ENCODE assay signal across 8 cellular contexts in the genomic region with DNA sequence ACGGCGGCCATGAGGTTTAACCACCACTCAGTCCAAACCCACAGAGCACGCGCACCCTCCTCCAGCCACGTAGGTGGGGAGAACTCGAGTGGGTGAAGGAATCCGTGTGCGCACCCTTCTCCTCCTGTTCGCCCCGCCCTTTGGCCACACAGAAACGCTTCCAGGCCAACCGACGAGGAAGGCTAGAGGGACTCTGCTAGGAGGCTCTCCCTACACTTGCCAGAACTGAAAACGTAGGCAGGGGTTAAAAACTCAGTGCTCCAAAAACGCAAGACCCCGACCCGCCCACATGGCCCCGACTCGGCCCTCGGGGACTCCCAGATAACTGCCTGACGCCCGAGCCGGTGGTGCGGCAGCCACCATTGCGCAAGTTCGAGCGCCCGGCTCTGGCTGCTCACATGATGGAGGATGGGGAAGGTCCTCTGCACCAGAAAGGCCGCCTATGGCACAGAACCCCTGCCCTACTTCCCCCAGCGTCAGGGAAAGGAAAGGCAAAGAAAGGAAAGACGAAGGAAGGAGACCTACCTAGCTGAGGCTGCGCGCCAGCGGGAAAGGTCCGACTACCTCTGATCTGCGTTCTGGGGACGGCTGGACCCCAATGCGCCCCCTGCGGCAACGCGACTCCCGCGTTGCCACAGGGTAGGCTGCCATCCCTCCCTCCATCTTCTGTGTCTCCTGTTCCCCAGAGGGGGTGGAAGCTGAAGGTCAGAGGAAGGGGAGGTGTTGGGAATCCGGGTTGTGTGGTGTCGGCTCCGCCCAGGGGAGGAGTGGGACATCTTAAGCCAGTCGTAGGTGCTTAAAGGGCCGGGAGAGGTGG.
DNase-seq lines count a peak whose midpoint lies in the region; ATAC-seq and TF ChIP-seq lines count a peak whose summit lies in the region.

No MANE protein-coding gene starts in this region.

- DNase-seq in DMS53 (lab: John Stamatoyannopoulos, UW) (peak; percentile 65), DMS53 treated with DMSO at 0.1 percent for 48 hours (lab: John Stamatoyannopoulos, UW; ENCODE audit: unreplicated experiment) (no peak), NOMO-1 treated with dmso at 0.1 percent for 144 hours (lab: John Stamatoyannopoulos, UW; ENCODE audit: unreplicated experiment) (peak; percentile 30), endothelial cell (ENCODE audit: low spot score) (peak; percentile 46)
- no peak for DNase-seq in activated CD8-positive, alpha-beta memory T cell treated with anti-CD3 and anti-CD28 coated beads, Interleukin-2, amount 50 U/mL, for 4 hours
- DNase-seq in stimulated activated naive CD8-positive, alpha-beta T cell treated with anti-CD3 and anti-CD28 coated beads, Interleukin-15, Interleukin-2, amounts not matched to agents 100 U/mL and 50 U/mL, for 24 hours = no peak

- H3K36me3 ChIP-seq in mesodermal cell (ENCODE audit: control insufficient read depth, insufficient read depth, low read length) = no peaks in the 10 kb centered on the region

- peak; percentile 59 for ATAC-seq in HG03469 (IDR thresholded peaks at IDR 0.05; ENCODE audit: unreplicated experiment)
- ATAC-seq in stimulated activated naive CD8-positive, alpha-beta T cell treated with anti-CD3 and anti-CD28 coated beads, Interleukin-15, Interleukin-2, amounts not matched to agents 100 U/mL and 50 U/mL, for 24 hours = no peak

- H3K27ac Mint-ChIP-seq in endothelial cell (ENCODE audit: unreplicated experiment) = no peak overlapping the region

- WGBS in mesodermal cell (ENCODE audit: insufficient coverage in 2 of 2), 2 experiments = 0% methylated on average over 11 to 17 of the region's 48 CpGs

- peak overlapping the region; percentile 52 for H3K4me3 ChIP-seq in mesodermal cell (ENCODE audit: extremely low read depth, insufficient read depth, low read length, poor library complexity, severe bottlenecking)

- no peaks in the 10 kb centered on the region for H3K36me3 Mint-ChIP-seq in endothelial cell (ENCODE audit: low read depth, unreplicated experiment)

- H3K27me3 Mint-ChIP-seq in endothelial cell (ENCODE audit: unreplicated experiment) = no peaks in the 10 kb centered on the region

- peak overlapping the region; percentile 53 for H3K27ac ChIP-seq in mesodermal cell (ENCODE audit: low read depth, low read length, severe bottlenecking)

- TF ChIP-seq CTCF in endothelial cell (IDR thresholded peaks at IDR 0.05; ENCODE audit: unreplicated experiment) = no peak

- H3K4me3 Mint-ChIP-seq in endothelial cell (ENCODE audit: unreplicated experiment) = peak overlapping the region; percentile 95

- H3K9me3 Mint-ChIP-seq in endothelial cell (ENCODE audit: unreplicated experiment) = no peaks in the 10 kb centered on the region

- no peaks in the 10 kb centered on the region for H3K9me3 ChIP-seq in mesodermal cell (ENCODE audit: control insufficient read depth, low read length)

- H3K4me1 Mint-ChIP-seq in endothelial cell (ENCODE audit: unreplicated experiment) = peaks cover 4% of the 10 kb centered on the region

- peaks cover 7% of the 10 kb centered on the region for H3K4me1 ChIP-seq in mesodermal cell (ENCODE audit: control insufficient read depth, insufficient read depth, low read length, poor library complexity, severe bottlenecking)

Comparison
In these comparisons a context has a peak if more than half of its experiments do, and no peak if none do; other contexts are left out.
1. DNase-seq: peak in DMS53 (single experiment), NOMO-1 treated with dmso at 0.1 percent for 144 hours (single experiment) and endothelial cell (single experiment); none in DMS53 treated with DMSO at 0.1 percent for 48 hours (single experiment), activated CD8-positive, alpha-beta memory T cell treated with anti-CD3 and anti-CD28 coated beads, Interleukin-2, amount 50 U/mL, for 4 hours (single experiment) and stimulated activated naive CD8-positive, alpha-beta T cell treated with anti-CD3 and anti-CD28 coated beads, Interleukin-15, Interleukin-2, amounts not matched to agents 100 U/mL and 50 U/mL, for 24 hours (single experiment).